Comparison of ENCODE assay signal across 2 cellular contexts in the genomic region with DNA sequence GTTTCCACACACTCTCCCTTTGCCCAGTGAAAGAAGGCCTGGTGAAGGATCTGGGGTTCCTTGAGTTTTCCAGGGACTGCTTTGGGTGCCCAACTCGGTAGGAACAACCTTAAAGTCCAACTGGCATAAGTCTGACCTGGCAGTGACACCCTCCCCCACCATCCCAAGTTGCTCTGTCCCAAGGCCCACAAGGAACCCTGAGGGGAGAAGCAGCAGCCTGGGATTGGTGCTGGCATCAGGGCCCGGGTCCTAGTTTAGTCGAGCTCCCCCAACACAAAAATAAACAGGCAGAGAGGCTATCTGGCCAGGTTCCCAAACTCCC.
TF ChIP-seq lines count a peak whose summit lies in the region.

No MANE protein-coding gene starts in this region.

TF ChIP-seq in SK-N-SH, 30 proteins besides CTCF, POLR2A, EP300 and RAD21:
- TF ChIP-seq FOXJ3 (CRISPR knock-in tag; IDR thresholded peaks at IDR 0.05) (no peak), RCOR1 (IDR thresholded peaks at IDR 0.05; ENCODE audit: low read length) (no peak), SIN3A (IDR thresholded peaks at IDR 0.05; ENCODE audit: borderline replicate concordance, low read depth, low read length) (no peak), EZH2phosphoT487 (IDR thresholded peaks at IDR 0.05; ENCODE audit: borderline replicate concordance, low read depth) (no peak), YY1 (IDR thresholded peaks at IDR 0.05; ENCODE audit: low read depth) (no peak)
- TF ChIP-seq, protein P1, sequence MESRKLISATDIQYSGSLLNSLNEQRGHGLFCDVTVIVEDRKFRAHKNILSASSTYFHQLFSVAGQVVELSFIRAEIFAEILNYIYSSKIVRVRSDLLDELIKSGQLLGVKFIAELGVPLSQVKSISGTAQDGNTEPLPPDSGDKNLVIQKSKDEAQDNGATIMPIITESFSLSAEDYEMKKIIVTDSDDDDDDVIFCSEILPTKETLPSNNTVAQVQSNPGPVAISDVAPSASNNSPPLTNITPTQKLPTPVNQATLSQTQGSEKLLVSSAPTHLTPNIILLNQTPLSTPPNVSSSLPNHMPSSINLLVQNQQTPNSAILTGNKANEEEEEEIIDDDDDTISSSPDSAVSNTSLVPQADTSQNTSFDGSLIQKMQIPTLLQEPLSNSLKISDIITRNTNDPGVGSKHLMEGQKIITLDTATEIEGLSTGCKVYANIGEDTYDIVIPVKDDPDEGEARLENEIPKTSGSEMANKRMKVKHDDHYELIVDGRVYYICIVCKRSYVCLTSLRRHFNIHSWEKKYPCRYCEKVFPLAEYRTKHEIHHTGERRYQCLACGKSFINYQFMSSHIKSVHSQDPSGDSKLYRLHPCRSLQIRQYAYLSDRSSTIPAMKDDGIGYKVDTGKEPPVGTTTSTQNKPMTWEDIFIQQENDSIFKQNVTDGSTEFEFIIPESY (IDR thresholded peaks at IDR 0.05; ENCODE audit: borderline replicate concordance, low read depth), result no peak

TF ChIP-seq in SK-N-SH treated with all-trans-retinoic acid at 6 μM for 48 hours, 23 proteins besides CTCF, POLR2A, EP300 and RAD21:
- no peak for TF ChIP-seq SNAI2 (CRISPR knock-in tag; IDR thresholded peaks at IDR 0.05)
- TF ChIP-seq, protein P2, sequence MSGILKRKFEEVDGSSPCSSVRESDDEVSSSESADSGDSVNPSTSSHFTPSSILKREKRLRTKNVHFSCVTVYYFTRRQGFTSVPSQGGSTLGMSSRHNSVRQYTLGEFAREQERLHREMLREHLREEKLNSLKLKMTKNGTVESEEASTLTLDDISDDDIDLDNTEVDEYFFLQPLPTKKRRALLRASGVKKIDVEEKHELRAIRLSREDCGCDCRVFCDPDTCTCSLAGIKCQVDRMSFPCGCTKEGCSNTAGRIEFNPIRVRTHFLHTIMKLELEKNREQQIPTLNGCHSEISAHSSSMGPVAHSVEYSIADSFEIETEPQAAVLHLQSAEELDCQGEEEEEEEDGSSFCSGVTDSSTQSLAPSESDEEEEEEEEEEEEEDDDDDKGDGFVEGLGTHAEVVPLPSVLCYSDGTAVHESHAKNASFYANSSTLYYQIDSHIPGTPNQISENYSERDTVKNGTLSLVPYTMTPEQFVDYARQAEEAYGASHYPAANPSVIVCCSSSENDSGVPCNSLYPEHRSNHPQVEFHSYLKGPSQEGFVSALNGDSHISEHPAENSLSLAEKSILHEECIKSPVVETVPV (CRISPR knock-in tag; IDR thresholded peaks at IDR 0.05), result no peak
- TF ChIP-seq BACH2 (CRISPR knock-in tag; IDR thresholded peaks at IDR 0.05; ENCODE audit: borderline replicate concordance), result no peak
- no peak for TF ChIP-seq CSDC2 (CRISPR knock-in tag; IDR thresholded peaks at IDR 0.05)
- TF ChIP-seq ZNF8 (CRISPR knock-in tag; IDR thresholded peaks at IDR 0.05), result no peak
- no peak for TF ChIP-seq GLIS3 (CRISPR knock-in tag; IDR thresholded peaks at IDR 0.05)
- no peak for TF ChIP-seq ESRRG (CRISPR knock-in tag; IDR thresholded peaks at IDR 0.05)
- TF ChIP-seq, protein P3, sequence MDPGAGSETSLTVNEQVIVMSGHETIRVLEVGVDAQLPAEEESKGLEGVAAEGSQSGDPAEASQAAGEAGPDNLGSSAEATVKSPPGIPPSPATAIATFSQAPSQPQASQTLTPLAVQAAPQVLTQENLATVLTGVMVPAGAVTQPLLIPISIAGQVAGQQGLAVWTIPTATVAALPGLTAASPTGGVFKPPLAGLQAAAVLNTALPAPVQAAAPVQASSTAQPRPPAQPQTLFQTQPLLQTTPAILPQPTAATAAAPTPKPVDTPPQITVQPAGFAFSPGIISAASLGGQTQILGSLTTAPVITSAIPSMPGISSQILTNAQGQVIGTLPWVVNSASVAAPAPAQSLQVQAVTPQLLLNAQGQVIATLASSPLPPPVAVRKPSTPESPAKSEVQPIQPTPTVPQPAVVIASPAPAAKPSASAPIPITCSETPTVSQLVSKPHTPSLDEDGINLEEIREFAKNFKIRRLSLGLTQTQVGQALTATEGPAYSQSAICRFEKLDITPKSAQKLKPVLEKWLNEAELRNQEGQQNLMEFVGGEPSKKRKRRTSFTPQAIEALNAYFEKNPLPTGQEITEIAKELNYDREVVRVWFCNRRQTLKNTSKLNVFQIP (CRISPR knock-in tag; IDR thresholded peaks at IDR 0.05; ENCODE audit: borderline replicate concordance, low read depth), result no peak
- no peak for TF ChIP-seq OSR1 (CRISPR knock-in tag; IDR thresholded peaks at IDR 0.05)
- no peak for TF ChIP-seq RARB (CRISPR knock-in tag; IDR thresholded peaks at IDR 0.05)
- TF ChIP-seq ARNTL (CRISPR knock-in tag; IDR thresholded peaks at IDR 0.05; ENCODE audit: borderline replicate concordance, low read depth), result no peak
- TF ChIP-seq ZFP30 (CRISPR knock-in tag; IDR thresholded peaks at IDR 0.05), result no peak
- TF ChIP-seq TOX (CRISPR knock-in tag; IDR thresholded peaks at IDR 0.05; ENCODE audit: borderline replicate concordance), result no peak
- TF ChIP-seq, protein P4, sequence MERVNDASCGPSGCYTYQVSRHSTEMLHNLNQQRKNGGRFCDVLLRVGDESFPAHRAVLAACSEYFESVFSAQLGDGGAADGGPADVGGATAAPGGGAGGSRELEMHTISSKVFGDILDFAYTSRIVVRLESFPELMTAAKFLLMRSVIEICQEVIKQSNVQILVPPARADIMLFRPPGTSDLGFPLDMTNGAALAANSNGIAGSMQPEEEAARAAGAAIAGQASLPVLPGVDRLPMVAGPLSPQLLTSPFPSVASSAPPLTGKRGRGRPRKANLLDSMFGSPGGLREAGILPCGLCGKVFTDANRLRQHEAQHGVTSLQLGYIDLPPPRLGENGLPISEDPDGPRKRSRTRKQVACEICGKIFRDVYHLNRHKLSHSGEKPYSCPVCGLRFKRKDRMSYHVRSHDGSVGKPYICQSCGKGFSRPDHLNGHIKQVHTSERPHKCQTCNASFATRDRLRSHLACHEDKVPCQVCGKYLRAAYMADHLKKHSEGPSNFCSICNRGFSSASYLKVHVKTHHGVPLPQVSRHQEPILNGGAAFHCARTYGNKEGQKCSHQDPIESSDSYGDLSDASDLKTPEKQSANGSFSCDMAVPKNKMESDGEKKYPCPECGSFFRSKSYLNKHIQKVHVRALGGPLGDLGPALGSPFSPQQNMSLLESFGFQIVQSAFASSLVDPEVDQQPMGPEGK (CRISPR knock-in tag; IDR thresholded peaks at IDR 0.05; ENCODE audit: borderline replicate concordance), result no peak
- no peak for TF ChIP-seq ZNF70 (CRISPR knock-in tag; IDR thresholded peaks at IDR 0.05)
- TF ChIP-seq ISL1 (CRISPR knock-in tag; IDR thresholded peaks at IDR 0.05), result no peak
- TF ChIP-seq, protein P5, sequence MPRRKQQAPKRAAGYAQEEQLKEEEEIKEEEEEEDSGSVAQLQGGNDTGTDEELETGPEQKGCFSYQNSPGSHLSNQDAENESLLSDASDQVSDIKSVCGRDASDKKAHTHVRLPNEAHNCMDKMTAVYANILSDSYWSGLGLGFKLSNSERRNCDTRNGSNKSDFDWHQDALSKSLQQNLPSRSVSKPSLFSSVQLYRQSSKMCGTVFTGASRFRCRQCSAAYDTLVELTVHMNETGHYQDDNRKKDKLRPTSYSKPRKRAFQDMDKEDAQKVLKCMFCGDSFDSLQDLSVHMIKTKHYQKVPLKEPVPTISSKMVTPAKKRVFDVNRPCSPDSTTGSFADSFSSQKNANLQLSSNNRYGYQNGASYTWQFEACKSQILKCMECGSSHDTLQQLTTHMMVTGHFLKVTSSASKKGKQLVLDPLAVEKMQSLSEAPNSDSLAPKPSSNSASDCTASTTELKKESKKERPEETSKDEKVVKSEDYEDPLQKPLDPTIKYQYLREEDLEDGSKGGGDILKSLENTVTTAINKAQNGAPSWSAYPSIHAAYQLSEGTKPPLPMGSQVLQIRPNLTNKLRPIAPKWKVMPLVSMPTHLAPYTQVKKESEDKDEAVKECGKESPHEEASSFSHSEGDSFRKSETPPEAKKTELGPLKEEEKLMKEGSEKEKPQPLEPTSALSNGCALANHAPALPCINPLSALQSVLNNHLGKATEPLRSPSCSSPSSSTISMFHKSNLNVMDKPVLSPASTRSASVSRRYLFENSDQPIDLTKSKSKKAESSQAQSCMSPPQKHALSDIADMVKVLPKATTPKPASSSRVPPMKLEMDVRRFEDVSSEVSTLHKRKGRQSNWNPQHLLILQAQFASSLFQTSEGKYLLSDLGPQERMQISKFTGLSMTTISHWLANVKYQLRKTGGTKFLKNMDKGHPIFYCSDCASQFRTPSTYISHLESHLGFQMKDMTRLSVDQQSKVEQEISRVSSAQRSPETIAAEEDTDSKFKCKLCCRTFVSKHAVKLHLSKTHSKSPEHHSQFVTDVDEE (CRISPR knock-in tag; IDR thresholded peaks at IDR 0.05), result no peak
- TF ChIP-seq PPARA (CRISPR knock-in tag; IDR thresholded peaks at IDR 0.05; ENCODE audit: borderline replicate concordance), result no peak
- TF ChIP-seq TCF4 (CRISPR knock-in tag; IDR thresholded peaks at IDR 0.05; ENCODE audit: borderline replicate concordance), result no peak
- TF ChIP-seq ZFP3 (CRISPR knock-in tag; IDR thresholded peaks at IDR 0.05), result no peak
